8 cellular contexts compared by ENCODE assay signal in genomic region chr21:43921979-43922945, GRCh38. TPM values are rescaled to one million over a fixed set of nuclear protein-coding genes. Genes with fewer than 3 reads are reported as not detected.
A peak's percentile ranks its signal among the peaks of the same experiment; 100 is the strongest.
DNase-seq lines count a peak whose midpoint lies in the region; ATAC-seq, FAIRE-seq and TF ChIP-seq lines count a peak whose summit lies in the region.

No MANE protein-coding gene starts in this region.

- H2AFZ ChIP-seq in K562 (ENCODE audit: low read depth, low read length): peak overlapping the region; percentile 74

- H3K36me3 ChIP-seq in K562 (ENCODE audit: control insufficient read depth, insufficient read depth, low read length): peaks cover 23% of the 10 kb centered on the region; the same call in 2 of the 3 replicates

- H3K27ac ChIP-seq in K562 (ENCODE audit: extremely low read depth, low read depth, low read length): peak overlapping the region; percentile 93

- peaks cover 83% of the 10 kb centered on the region for H3K79me2 ChIP-seq in K562 (ENCODE audit: control insufficient read depth, insufficient read depth, low read length)

- no peaks in the 10 kb centered on the region for H4K20me1 ChIP-seq in K562 (replicated peaks; ENCODE audit: control insufficient read depth, insufficient read depth, low read length)

- intact Hi-C loops in K562 (cut with micrococcal nuclease): no loop called here

- TF ChIP-seq EP300 in K562 (IDR thresholded peaks at IDR 0.05; ENCODE audit: low read length): peak; percentile 82

- FAIRE-seq in K562 (lab: Jason Lieb, UNC): peak; percentile 94

- 32% methylated on average over 25 of the region's 27 CpGs for WGBS in K562 (ENCODE audit: insufficient coverage, low coverage, missing lambda C conversion rate)

- DNase-seq in GM12865 (ENCODE audit: low read depth): peak; percentile 72
- DNase-seq in T-helper 2 cell: peak in 4 of 5 experiments; percentile 12 to 79 (median 28)
- peak; percentile 87 to 96 (median 90) for DNase-seq in K562 (ENCODE audit: extremely low read depth in 1 of 4, low spot score in 3 of 4)
- peak; percentile 18 to 43 for DNase-seq in stimulated activated CD4-positive, alpha-beta T cell treated with anti-CD3 and anti-CD28 coated beads, Interleukin-15, amount 100 ng/mL, for 1 hour (ENCODE audit: low read depth in 1 of 2, low spot score in 1 of 2)
- no peak for DNase-seq in NCI-H1092 treated with DMSO at 0.1 percent for 48 hours (lab: John Stamatoyannopoulos, UW)
- no peak for DNase-seq in NCI-H526 (lab: John Stamatoyannopoulos, UW)

- peaks cover 5% of the 10 kb centered on the region for H3K9me1 ChIP-seq in K562 (ENCODE audit: control insufficient read depth, insufficient read depth, low read length)

- in situ Hi-C loops in K562 (cut with MboI): no loop called here

- TF ChIP-seq CTCF in GM12865 (IDR thresholded peaks at IDR 0.05; ENCODE audit: insufficient read depth, low read depth, low read length, missing control alignments) (no peak), K562 (IDR thresholded peaks at IDR 0.05 in 2 of 3, conservative IDR thresholded peaks at IDR 0.05 in 1 of 3; ENCODE audit: insufficient read depth in 2 of 3, low read depth in 1 of 3, low read length in 3 of 3) (no peak)

- BruUV-seq in K562 (replicated peaks; lab: Mats Ljungman, UMichigan): no TSS peak

- TF ChIP-seq POLR2A in K562 (conservative IDR thresholded peaks at IDR 0.05): peak; percentile 70

- CTCF ChIA-PET in K562 (lab: Yijun Ruan, JAX; ENCODE audit: low intra/inter-chr PET ratio): no interaction called here

- H3K4me1 ChIP-seq in K562 (replicated peaks in 1 of 2; ENCODE audit: control insufficient read depth in 2 of 2, insufficient read depth in 2 of 2, low read length in 2 of 2): peaks cover 34 to 79% of the 10 kb centered on the region in 2 experiments

- peak; percentile 83 for ATAC-seq in K562
- no peak for ATAC-seq in HG02938 (IDR thresholded peaks at IDR 0.05; ENCODE audit: unreplicated experiment)
- no peak for ATAC-seq in GM18858 (IDR thresholded peaks at IDR 0.05; ENCODE audit: unreplicated experiment)

- no peak overlapping the region for H3K4me3 ChIP-seq in GM12865 (ENCODE audit: low read depth, low read length)
- H3K4me3 ChIP-seq in K562: no peak overlapping the region

- no peaks in the 10 kb centered on the region for H3K27me3 ChIP-seq in K562 (ENCODE audit: control insufficient read depth in 2 of 2, insufficient read depth in 2 of 2, low read length in 2 of 2)

- no peak for TF ChIP-seq RAD21 in K562 (CRISPR knock-in tag; conservative IDR thresholded peaks at IDR 0.05 in 1 of 2, IDR thresholded peaks at IDR 0.05 in 1 of 2)

- peak overlapping the region; percentile 67 to 91 for H3K9ac ChIP-seq in K562 (ENCODE audit: insufficient read depth in 1 of 2, low read depth in 2 of 2, low read length in 2 of 2)

- POLR2A ChIA-PET in K562 (lab: Yijun Ruan, JAX): interaction anchor here (0.9 to 1.5 kb wide), 3 partner anchors 14 to 60 kb away, joined by 3 to 4 read pairs (median 3); no protein-coding TSS in a partner anchor

- H3K4me2 ChIP-seq in K562 (ENCODE audit: insufficient read depth, low read length): peak overlapping the region; percentile 49

- H3K9me3 ChIP-seq in K562 (replicated peaks; ENCODE audit: control insufficient read depth, insufficient read depth, low read depth, low read length): no peaks in the 10 kb centered on the region

TF ChIP-seq in K562, 482 proteins besides CTCF, POLR2A, EP300 and RAD21 (continues in another document):
- TF ChIP-seq NFE2 (IDR thresholded peaks at IDR 0.05; ENCODE audit: low read depth) (peak; percentile 49), CREM (IDR thresholded peaks at IDR 0.05; ENCODE audit: low read depth) (peak; percentile 95), ZNF174 (CRISPR knock-in tag; IDR thresholded peaks at IDR 0.05) (no peak), ZFP30 (CRISPR knock-in tag; IDR thresholded peaks at IDR 0.05; ENCODE audit: borderline replicate concordance) (no peak), ZNF655 (CRISPR knock-in tag; IDR thresholded peaks at IDR 0.05) (no peak), SMAD1 (IDR thresholded peaks at IDR 0.05; ENCODE audit: low read depth, low read length, partially characterized antibody) (no peak), MECOM (CRISPR knock-in tag; IDR thresholded peaks at IDR 0.05) (no peak), ARNT (IDR thresholded peaks at IDR 0.05) (peak; percentile 82 to 88), ETV1 (tag; conservative IDR thresholded peaks at IDR 0.05; ENCODE audit: low read depth) (peak; percentile 82), ZNF12 (CRISPR knock-in tag; IDR thresholded peaks at IDR 0.05) (no peak), CAMTA2 (CRISPR knock-in tag; conservative IDR thresholded peaks at IDR 0.05) (no peak), CCAR2 (IDR thresholded peaks at IDR 0.05; ENCODE audit: low read depth, low read length) (no peak), STAT6 (CRISPR knock-in tag; IDR thresholded peaks at IDR 0.05) (no peak), TCF7L2 (IDR thresholded peaks at IDR 0.05; ENCODE audit: low read depth, low read length) (no peak), BRCA1 (IDR thresholded peaks at IDR 0.05) (no peak), BRCA1 (CRISPR knock-in tag; IDR thresholded peaks at IDR 0.05) (no peak), ZNF253 (CRISPR knock-in tag; conservative IDR thresholded peaks at IDR 0.05) (no peak), ZSCAN32 (CRISPR knock-in tag; IDR thresholded peaks at IDR 0.05) (no peak), ZNF561 (CRISPR knock-in tag; conservative IDR thresholded peaks at IDR 0.05) (no peak), SPI1 (IDR thresholded peaks at IDR 0.05; ENCODE audit: borderline replicate concordance, low read depth, low read length) (peak; percentile 46)

RNA-seq across cellular contexts. Expression of gene AGPAT3, which starts 57.2 kb away (rescaled TPM):
- 91.3 and 152 TPM in 2 replicates for total RNA-seq in K562 (2011; cell fraction: chromatin; rRNA removed; ENCODE audit: low replicate concordance)
- total RNA-seq in K562 (2011; cell fraction: nucleolus; rRNA removed): 92.9 and 103 TPM in 2 replicates
- 104 and 106 TPM in 2 replicates for total RNA-seq in K562 (2011; cell fraction: nucleoplasm; rRNA removed)
- total RNA-seq in K562 (2014; rRNA removed): 41.3 and 50.4 TPM in 2 replicates
- total RNA-seq in K562 (2014; rRNA removed; fragmentation: Illumina TruSeq; extraction: Trizol): 27.3 and 28.6 TPM in 2 replicates
- 33.7 and 35.7 TPM in 2 replicates for total RNA-seq in K562 (2015; rRNA removed; fragmentation: Illumina TruSeq; extraction: Trizol)
- 88.4 and 90.1 TPM in 2 replicates for total RNA-seq in K562 (2021)
- polyA plus RNA-seq in K562 (2011; rRNA removed): 48.3 and 63.4 TPM in 2 replicates
- polyA plus RNA-seq in K562 (2011; cell fraction: cytosol; rRNA removed): 66.5 and 76.4 TPM in 2 replicates
- 70.1 and 87.0 TPM in 2 replicates for polyA plus RNA-seq in K562 (2011; cell fraction: nucleus; rRNA removed)
- 42.6 and 65.7 TPM in 2 replicates for polyA plus RNA-seq in K562 (2012)
- 33.2 and 48.4 TPM in 2 replicates for polyA plus RNA-seq in K562 (2014; fragmentation: Illumina TruSeq; extraction: Trizol)
- 1 to 10 TPM; 1.5 TPM for polyA plus RNA-seq in K562 (2014; fragmentation: Nextera tagmentation; extraction: Ambion mirVana)
- 46.6 and 50.1 TPM in 2 replicates for polyA plus RNA-seq in K562 (2014; rRNA removed)
- 40.0 and 57.0 TPM in 2 replicates for polyA minus RNA-seq in K562 (2011; rRNA and poly(A)+ RNA removed)
- polyA minus RNA-seq in K562 (2011; cell fraction: cytosol; rRNA and poly(A)+ RNA removed): 48.7 and 66.4 TPM in 2 replicates
- polyA minus RNA-seq in K562 (2011; cell fraction: nucleus; rRNA and poly(A)+ RNA removed): 26.1 and 32.4 TPM in 2 replicates

Comparison
In these comparisons a context has a peak if more than half of its experiments do, and no peak if none do; other contexts are left out.
1. DNase-seq: peak in GM12865 (single experiment), T-helper 2 cell (4 of 5), K562 (4 of 4) and stimulated activated CD4-positive, alpha-beta T cell treated with anti-CD3 and anti-CD28 coated beads, Interleukin-15, amount 100 ng/mL, for 1 hour (2 of 2); none in NCI-H1092 treated with DMSO at 0.1 percent for 48 hours (single experiment) and NCI-H526 (0 of 2).